Comparison of ENCODE assay signal across 8 cellular contexts in genomic region chr5:54310433-54311177, GRCh38. TPM values are rescaled to one million over a fixed set of nuclear protein-coding genes. Genes with fewer than 3 reads are reported as not detected.
A peak's percentile ranks its signal among the peaks of the same experiment; 100 is the strongest.
DNase-seq lines count a peak whose midpoint lies in the region; ATAC-seq, FAIRE-seq and TF ChIP-seq lines count a peak whose summit lies in the region.

Gene ARL15 (minus strand): TSS chr5:54310573.

- DNase-seq in Calu3 (peak; percentile 97), endothelial cell of umbilical vein (ENCODE audit: low read depth, low spot score) (peak; percentile 98), midbrain (lab: John Stamatoyannopoulos, UW) (peak; percentile 97)
- peak; percentile 97 for DNase-seq in activated CD8-positive, alpha-beta memory T cell treated with anti-CD3 and anti-CD28 coated beads, Interleukin-2, amount 50 U/mL, for 48 hours
- DNase-seq in stimulated activated CD8-positive, alpha-beta memory T cell treated with anti-CD3 and anti-CD28 coated beads, Interleukin-2, amount 100 ng/mL, for 1 hour (ENCODE audit: low read depth in 2 of 2) = peak; percentile 93 to 96

- H3K9me2 ChIP-seq in OCI-LY1 (ENCODE audit: low read depth, low read length) = no peaks in the 10 kb centered on the region

- H3K9me3 ChIP-seq in HUES64 (ENCODE audit: insufficient read depth, low read depth, low read length) (no peaks in the 10 kb centered on the region), OCI-LY1 (ENCODE audit: low read length) (no peaks in the 10 kb centered on the region), endothelial cell of umbilical vein (replicated peaks; ENCODE audit: control insufficient read depth, insufficient read depth, low read length) (no peaks in the 10 kb centered on the region)

- H3K27me3 Mint-ChIP-seq in Calu3 (ENCODE audit: unreplicated experiment) = no peaks in the 10 kb centered on the region

- H3K79me2 ChIP-seq in OCI-LY1 (ENCODE audit: insufficient read depth, low read length) (no peaks in the 10 kb centered on the region), endothelial cell of umbilical vein (ENCODE audit: control insufficient read depth, insufficient read depth, low read length) (peaks cover 2% of the 10 kb centered on the region)

- no peaks in the 10 kb centered on the region for H3K9me1 ChIP-seq in endothelial cell of umbilical vein (replicated peaks; ENCODE audit: control insufficient read depth, extremely low read depth, insufficient read depth, low read length)

- TSS peak; percentile 97 for BruUV-seq in Calu3 (replicated peaks; lab: Mats Ljungman, UMichigan)
- BruUV-seq in endothelial cell of umbilical vein (replicated peaks; lab: Mats Ljungman, UMichigan) = TSS peak; percentile 91

- H3K4me1 ChIP-seq in HUES64 (ENCODE audit: insufficient read depth, low read length) = peaks cover 11% of the 10 kb centered on the region; the same call in 1 of the 2 replicates
- peaks cover 19% of the 10 kb centered on the region for H3K4me1 ChIP-seq in OCI-LY1 (ENCODE audit: insufficient read depth, low read length, severe bottlenecking)
- H3K4me1 ChIP-seq in endothelial cell of umbilical vein (ENCODE audit: control insufficient read depth, extremely low read depth, insufficient read depth, low read length) = peaks cover 24% of the 10 kb centered on the region

- no peaks in the 10 kb centered on the region for H3K36me3 ChIP-seq in HUES64 (ENCODE audit: insufficient read depth, low read length)
- H3K36me3 ChIP-seq in OCI-LY1 (ENCODE audit: insufficient read depth, low read length) = no peaks in the 10 kb centered on the region
- no peaks in the 10 kb centered on the region for H3K36me3 ChIP-seq in endothelial cell of umbilical vein (ENCODE audit: control insufficient read depth in 2 of 2, extremely low read depth in 1 of 2, insufficient read depth in 2 of 2, low read length in 2 of 2)

- POLR2A ChIA-PET in endothelial cell of umbilical vein (lab: Charles Lee) = interaction anchor here (0.6 to 1.1 kb wide), 21 partner anchors 10 to 1684 kb away, joined by 3 to 18 read pairs (median 4); partner anchors contain the start of gene GPX8

- dilution Hi-C loops in endothelial cell of umbilical vein (cut with MboI; ENCODE audit: extremely low pct_ligation_motif_present, low sequenced_read_pairs) = no loop called here

- TF ChIP-seq CTCF in Calu3 (IDR thresholded peaks at IDR 0.05; ENCODE audit: unreplicated experiment) = no peak
- no peak for TF ChIP-seq CTCF in OCI-LY1 (IDR thresholded peaks at IDR 0.05; ENCODE audit: low read length)
- no peak for TF ChIP-seq CTCF in endothelial cell of umbilical vein (IDR thresholded peaks at IDR 0.05; ENCODE audit: extremely low read depth in 1 of 2, insufficient read depth in 1 of 2, low read depth in 1 of 2, low read length in 2 of 2)

- H3K27ac Mint-ChIP-seq in Calu3 (ENCODE audit: unreplicated experiment) = peak within 1 kb of the TSS; percentile 97

- H3K27me3 ChIP-seq in HUES64 (ENCODE audit: insufficient read depth, low read length) (peaks cover 40% of the 10 kb centered on the region), OCI-LY1 (ENCODE audit: insufficient read depth, low read length) (no peaks in the 10 kb centered on the region; the same call in 1 of the 2 replicates), endothelial cell of umbilical vein (ENCODE audit: control insufficient read depth in 2 of 2, insufficient read depth in 2 of 2, low read length in 2 of 2) (peaks cover 8 to 11% of the 10 kb centered on the region in 2 experiments)

- H3K9ac ChIP-seq in HUES64 (ENCODE audit: low read depth, low read length) = peak within 1 kb of the TSS; percentile 84
- peak within 1 kb of the TSS; percentile 77 for H3K9ac ChIP-seq in OCI-LY1 (ENCODE audit: low read length)
- H3K9ac ChIP-seq in endothelial cell of umbilical vein (replicated peaks; ENCODE audit: extremely low read depth, insufficient read depth, low read length) = peak within 1 kb of the TSS; percentile 95

- peak within 1 kb of the TSS; percentile 77 for H3K4me3 Mint-ChIP-seq in Calu3 (ENCODE audit: low read depth, unreplicated experiment)

- peak within 1 kb of the TSS; percentile 88 for H3K4me3 ChIP-seq in HUES64 (ENCODE audit: low read length)
- peak within 1 kb of the TSS; percentile 83 for H3K4me3 ChIP-seq in OCI-LY1 (ENCODE audit: low read depth, low read length, poor library complexity, severe bottlenecking)
- peak within 1 kb of the TSS; percentile 83 to 95 (median 88) for H3K4me3 ChIP-seq in endothelial cell of umbilical vein (replicated peaks in 1 of 3; ENCODE audit: insufficient read depth in 1 of 3, low read depth in 1 of 3, low read length in 3 of 3)

- peaks cover 13% of the 10 kb centered on the region for H3K4me1 Mint-ChIP-seq in Calu3 (ENCODE audit: low read depth, unreplicated experiment)

- ATAC-seq in GM21447 (IDR thresholded peaks at IDR 0.05; ENCODE audit: unreplicated experiment) = peak; percentile 97

- H3K27ac ChIP-seq in HUES64 (ENCODE audit: low read depth, low read length) (peak within 1 kb of the TSS; percentile 70), OCI-LY1 (ENCODE audit: low read depth, low read length, poor library complexity, severe bottlenecking) (no peak within 1 kb of the TSS), endothelial cell of umbilical vein (ENCODE audit: insufficient read depth, low read depth, low read length) (peak within 1 kb of the TSS; percentile 45)

- WGBS in HUES64 = under 1% methylated on average over 51 of the region's 51 CpGs

- CTCF ChIA-PET in Calu3 (lab: Charles Lee) = interaction anchor here (0.5 to 1.5 kb wide), 10 partner anchors 12 to 1876 kb away, joined by 3 to 4 read pairs (median 3); no protein-coding TSS in a partner anchor
- CTCF ChIA-PET in endothelial cell of umbilical vein (lab: Charles Lee) = interaction anchor here (0.6 to 3.0 kb wide), 12 partner anchors 13 to 557 kb away, joined by 3 to 29 read pairs (median 6); no protein-coding TSS in a partner anchor

- peaks cover 30% of the 10 kb centered on the region for H3K36me3 Mint-ChIP-seq in Calu3 (ENCODE audit: insufficient read depth, unreplicated experiment)

- peak; percentile 99 for FAIRE-seq in endothelial cell of umbilical vein (lab: Jason Lieb, UNC)

- H3K4me2 ChIP-seq in OCI-LY1 (ENCODE audit: low read length) (peak within 1 kb of the TSS; percentile 73), endothelial cell of umbilical vein (ENCODE audit: insufficient read depth, low read length) (peak within 1 kb of the TSS; percentile 100)

- no peaks in the 10 kb centered on the region for H3F3A ChIP-seq in OCI-LY1 (ENCODE audit: insufficient read depth, low read length)

- H2AFZ ChIP-seq in OCI-LY1 (ENCODE audit: low read length) = peak within 1 kb of the TSS; percentile 36; the same call in 1 of the 2 replicates
- H2AFZ ChIP-seq in endothelial cell of umbilical vein (ENCODE audit: low read depth, low read length) = peak within 1 kb of the TSS; percentile 99

- H3K9me3 Mint-ChIP-seq in Calu3 (ENCODE audit: low read depth, unreplicated experiment) = no peaks in the 10 kb centered on the region

- intact Hi-C loops in Calu3 (cut with micrococcal nuclease; ENCODE audit: unreplicated experiment) = loop anchor here (5.0 kb wide), 1 partner anchor 107 kb away; no protein-coding TSS in a partner anchor
- intact Hi-C loops in endothelial cell of umbilical vein (cut with micrococcal nuclease) = loop anchor here (1.0 to 2.0 kb wide), 3 partner anchors 68 to 830 kb away; partner anchors contain the start of gene FST

- peak; percentile 99 for TF ChIP-seq POLR2A in endothelial cell of umbilical vein (IDR thresholded peaks at IDR 0.05; ENCODE audit: low read depth, low read length)

- no peaks in the 10 kb centered on the region for H4K20me1 ChIP-seq in OCI-LY1 (ENCODE audit: insufficient read depth, low read length)
- H4K20me1 ChIP-seq in endothelial cell of umbilical vein (replicated peaks; ENCODE audit: control insufficient read depth, extremely low read depth, insufficient read depth, low read length) = no peaks in the 10 kb centered on the region

TF ChIP-seq in endothelial cell of umbilical vein, 7 proteins besides CTCF, POLR2A, EP300 and RAD21:
- TF ChIP-seq EZH2 (IDR thresholded peaks at IDR 0.05; ENCODE audit: borderline replicate concordance, low read depth, low read length, severe bottlenecking) (no peak), POLR2AphosphoS5 (IDR thresholded peaks at IDR 0.05; ENCODE audit: insufficient read depth, low read depth, low read length) (peak; percentile 97), MYC (IDR thresholded peaks at IDR 0.05; ENCODE audit: low read depth, low read length) (no peak)
TF ChIP-seq in endothelial cell of umbilical vein: peak in this region for 1.

RNA-seq across cellular contexts. Expression of gene ARL15, which starts in this region (rescaled TPM):
- 11.8 and 15.1 TPM in 2 replicates for total RNA-seq in Calu3 (2022)
- polyA plus RNA-seq in HUES64 (2013, experiment 1 of 2) = 12.3 TPM
- polyA plus RNA-seq in HUES64 (2013, experiment 2 of 2) = 14.6 TPM
- total RNA-seq in endothelial cell of umbilical vein = 24.4 and 27.3 TPM in 2 replicates
- 8.6 and 11.9 TPM in 2 replicates for polyA plus RNA-seq in endothelial cell of umbilical vein
- 7.4 and 7.8 TPM in 2 replicates for polyA plus RNA-seq in endothelial cell of umbilical vein (2011; cell fraction: cytosol; rRNA removed)
- 11.9 and 13.6 TPM in 2 replicates for polyA plus RNA-seq in endothelial cell of umbilical vein (2011; cell fraction: nucleus; rRNA removed)
- polyA plus RNA-seq in endothelial cell of umbilical vein (2012) = 9.5 and 13.5 TPM in 2 replicates
- polyA minus RNA-seq in endothelial cell of umbilical vein = 61.3 and 76.6 TPM in 2 replicates
- polyA minus RNA-seq in endothelial cell of umbilical vein (2011; cell fraction: cytosol; rRNA and poly(A)+ RNA removed) = 3.2 TPM
- 94.9 and 130 TPM in 2 replicates for polyA minus RNA-seq in endothelial cell of umbilical vein (2011; cell fraction: nucleus; rRNA and poly(A)+ RNA removed)
